In the genomic region with DNA sequence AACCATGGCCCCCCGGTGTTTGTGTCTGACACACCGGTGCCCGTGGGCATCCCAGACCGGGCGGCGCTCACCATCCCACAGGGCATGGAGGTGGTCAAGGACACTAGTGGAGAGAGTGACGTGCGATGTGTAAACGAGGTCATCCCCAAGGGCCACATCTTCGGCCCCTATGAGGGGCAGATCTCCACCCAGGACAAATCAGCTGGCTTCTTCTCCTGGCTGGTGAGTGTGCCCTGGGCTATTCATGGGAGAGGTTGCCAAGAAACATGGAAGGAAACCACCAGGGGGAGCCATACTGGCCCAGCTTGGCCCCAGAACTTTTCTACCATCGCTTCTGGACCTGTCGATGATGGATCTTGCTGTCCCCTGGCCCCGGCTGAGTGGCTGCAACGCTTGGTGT, we compare ENCODE assay signal across 9 cellular contexts. TPM values are rescaled to one million over a fixed set of nuclear protein-coding genes. Genes with fewer than 3 reads are reported as not detected.
A peak's percentile ranks its signal among the peaks of the same experiment; 100 is the strongest.
DNase-seq lines count a peak whose midpoint lies in the region; ATAC-seq and TF ChIP-seq lines count a peak whose summit lies in the region.
"Had no signal": no experiment of that assay in that cellular context is flagged by ENCODE, and none has a peak within 500 bp of the region (broad histone marks: within the 10 kb centered on the region; RNA-seq: fewer than 3 reads in every experiment).

No MANE protein-coding gene starts in this region.

- TF ChIP-seq CTCF in epithelial cell of esophagus (IDR thresholded peaks at IDR 0.05; ENCODE audit: insufficient read depth, low read depth, low read length, missing control alignments) (peak; percentile 52), psoas muscle (IDR thresholded peaks at IDR 0.05) (peak; percentile 48)

- intact Hi-C loops in psoas muscle (cut with DNase I), result loop anchor here in 1 of 2 donors (5.0 kb wide), 2 partner anchors 36 to 49 kb away; partner anchors contain the start of gene PRDM11

- peaks cover 6% of the 10 kb centered on the region for H3K4me1 ChIP-seq in psoas muscle

- ATAC-seq in psoas muscle (peak in 2 of 4 donors; percentile 35 to 50), HG02938 (IDR thresholded peaks at IDR 0.05; ENCODE audit: unreplicated experiment) (no peak)

- DNase-seq in NCI-H1105 treated with DMSO at 0.1 percent for 48 hours (lab: John Stamatoyannopoulos, UW) (peak; percentile 4), NCI-H1105 (lab: John Stamatoyannopoulos, UW) (no peak), LoVo (ENCODE audit: low spot score) (peak; percentile 16), epithelial cell of esophagus (ENCODE audit: low read depth) (peak; percentile 53), psoas muscle (no peak), NCI-H2107 (lab: John Stamatoyannopoulos, UW) (no peak)
- no peak for DNase-seq in activated effector memory CD4-positive, alpha-beta T cell treated with anti-CD3 and anti-CD28 coated beads, Interleukin-2, amount 50 U/mL, for 16 hours

- H3K36me3 ChIP-seq in psoas muscle (ENCODE audit: insufficient read depth in 1 of 2, low read depth in 1 of 2), result peaks cover 0 to 23% of the 10 kb centered on the region in 2 donors

- H3K27me3 ChIP-seq in psoas muscle (ENCODE audit: insufficient read depth in 3 of 3, low read length in 2 of 3), result no peaks in the 10 kb centered on the region
- H3K27me3 ChIP-seq: BLaER1 had no signal

- no peak overlapping the region for H3K4me3 ChIP-seq in epithelial cell of esophagus (ENCODE audit: low read length)
- H3K4me3 ChIP-seq in psoas muscle, result no peak overlapping the region
- H3K4me3 ChIP-seq: BLaER1 had no signal

- 85 to 92% (median 87%) methylated on average over 14 of the region's 14 CpGs for WGBS in psoas muscle, 3 donors

- H3K27ac ChIP-seq in psoas muscle, result no peak overlapping the region
- H3K27ac ChIP-seq: BLaER1 had no signal

- H3K9me3 ChIP-seq in psoas muscle, result no peaks in the 10 kb centered on the region
- H3K9me3 ChIP-seq: BLaER1 had no signal

RNA-seq across cellular contexts. Expression of gene PRDM11, which starts 36.5 kb away (rescaled TPM):
- 10 to 100 TPM in 1 of 4 donors, 1 to 10 TPM in 3; 5.1 to 14.2 (median 7.8) TPM for total RNA-seq in psoas muscle
- 1 to 10 TPM; 2.3 to 7.2 (median 3.3) TPM for polyA plus RNA-seq in psoas muscle

Comparison
In these comparisons a context has a peak if more than half of its experiments do, and no peak if none do; other contexts are left out.
1. DNase-seq: peak in NCI-H1105 treated with DMSO at 0.1 percent for 48 hours (single experiment), LoVo (single experiment) and epithelial cell of esophagus (single experiment); none in NCI-H1105 (single experiment), psoas muscle (0 of 2), activated effector memory CD4-positive, alpha-beta T cell treated with anti-CD3 and anti-CD28 coated beads, Interleukin-2, amount 50 U/mL, for 16 hours (single experiment) and NCI-H2107 (single experiment).